In genomic region chr1:36463404-36463772, GRCh38 we compare ENCODE assay signal across 8 cellular contexts. TPM values are rescaled to one million over a fixed set of nuclear protein-coding genes. Genes with fewer than 3 reads are reported as not detected.
A peak's percentile ranks its signal among the peaks of the same experiment; 100 is the strongest.
DNase-seq lines count a peak whose midpoint lies in the region; ATAC-seq and TF ChIP-seq lines count a peak whose summit lies in the region.

No MANE protein-coding gene starts in this region.

- H3K9ac ChIP-seq in iPS-18a (ENCODE audit: low read length), result peak overlapping the region; percentile 96

- no peaks in the 10 kb centered on the region for H3K27me3 Mint-ChIP-seq in activated CD8-positive, alpha-beta T cell treated with anti-CD3 and anti-CD28 coated beads for 36 hours

- no peak for TF ChIP-seq CTCF in activated CD8-positive, alpha-beta T cell treated with anti-CD3 and anti-CD28 coated beads for 36 hours (IDR thresholded peaks at IDR 0.05)

- H3K27me3 ChIP-seq in iPS-18a (ENCODE audit: control insufficient read depth, insufficient read depth, low read length), result peaks cover 22% of the 10 kb centered on the region

- CTCF ChIA-PET in activated CD8-positive, alpha-beta T cell treated with anti-CD3 and anti-CD28 coated beads for 36 hours (lab: Charles Lee), result no interaction called here

- no peaks in the 10 kb centered on the region for H3K9me3 Mint-ChIP-seq in activated CD8-positive, alpha-beta T cell treated with anti-CD3 and anti-CD28 coated beads for 36 hours
- no peaks in the 10 kb centered on the region for H3K9me3 Mint-ChIP-seq in stimulated activated effector memory CD8-positive, alpha-beta T cell treated with anti-CD3 and anti-CD28 coated beads, Interleukin-12 subunit alpha, Interleukin-12 subunit beta, amount 100 ng/mL, for 72 hours

- intact Hi-C loops in activated CD8-positive, alpha-beta T cell treated with anti-CD3 and anti-CD28 coated beads for 36 hours (cut with micrococcal nuclease), result no loop called here
- intact Hi-C loops in posterior cingulate gyrus (cut with DNase I), result no loop called here

- POLR2A ChIA-PET in activated CD8-positive, alpha-beta T cell treated with anti-CD3 and anti-CD28 coated beads for 36 hours (lab: Charles Lee), result interaction anchor here (1.0 to 1.6 kb wide), 8 partner anchors 8 to 1015 kb away, joined by 3 to 14 read pairs (median 4); partner anchors contain the start of genes MAP7D1 and OSCP1

- peak overlapping the region; percentile 82 for H3K27ac ChIP-seq in iPS-18a (ENCODE audit: low read length)

- peak; percentile 52 for DNase-seq in DMS53 (lab: John Stamatoyannopoulos, UW)
- DNase-seq in DMS53 treated with DMSO at 0.1 percent for 48 hours (lab: John Stamatoyannopoulos, UW; ENCODE audit: unreplicated experiment), result no peak
- DNase-seq in activated CD8-positive, alpha-beta T cell treated with anti-CD3 and anti-CD28 coated beads for 36 hours, result no peak
- no peak for DNase-seq in stimulated activated effector memory CD8-positive, alpha-beta T cell treated with anti-CD3 and anti-CD28 coated beads, Interleukin-12 subunit alpha, Interleukin-12 subunit beta, amount 100 ng/mL, for 72 hours (ENCODE audit: low spot score in 2 of 2)
- no peak for DNase-seq in posterior cingulate gyrus

- H3K4me3 ChIP-seq in iPS-18a (ENCODE audit: low read length), result peak overlapping the region; percentile 75

- H3K36me3 Mint-ChIP-seq in activated CD8-positive, alpha-beta T cell treated with anti-CD3 and anti-CD28 coated beads for 36 hours (ENCODE audit: low read depth), result peaks cover 31% of the 10 kb centered on the region
- peaks cover 42% of the 10 kb centered on the region for H3K36me3 Mint-ChIP-seq in stimulated activated effector memory CD8-positive, alpha-beta T cell treated with anti-CD3 and anti-CD28 coated beads, Interleukin-12 subunit alpha, Interleukin-12 subunit beta, amount 100 ng/mL, for 72 hours

- peak overlapping the region; percentile 97 for H3K27ac Mint-ChIP-seq in activated CD8-positive, alpha-beta T cell treated with anti-CD3 and anti-CD28 coated beads for 36 hours
- peak overlapping the region; percentile 99 for H3K27ac Mint-ChIP-seq in stimulated activated effector memory CD8-positive, alpha-beta T cell treated with anti-CD3 and anti-CD28 coated beads, Interleukin-12 subunit alpha, Interleukin-12 subunit beta, amount 100 ng/mL, for 72 hours

- H3K4me1 ChIP-seq in iPS-18a (ENCODE audit: control insufficient read depth, low read depth, low read length), result peaks cover 12% of the 10 kb centered on the region

- peaks cover 31% of the 10 kb centered on the region for H3K36me3 ChIP-seq in iPS-18a (ENCODE audit: control insufficient read depth, low read depth, low read length)

- H3K9me3 ChIP-seq in iPS-18a (ENCODE audit: control insufficient read depth, low read depth, low read length), result no peaks in the 10 kb centered on the region

- ATAC-seq in activated CD8-positive, alpha-beta T cell treated with anti-CD3 and anti-CD28 coated beads for 36 hours, result no peak
- ATAC-seq in stimulated activated effector memory CD8-positive, alpha-beta T cell treated with anti-CD3 and anti-CD28 coated beads, Interleukin-12 subunit alpha, Interleukin-12 subunit beta, amount 100 ng/mL, for 72 hours, result no peak
- ATAC-seq in GM21723 (IDR thresholded peaks at IDR 0.05; ENCODE audit: unreplicated experiment) (no peak), HG02884 (IDR thresholded peaks at IDR 0.05; ENCODE audit: unreplicated experiment) (no peak)

- peak overlapping the region; percentile 99 for H3K4me3 Mint-ChIP-seq in activated CD8-positive, alpha-beta T cell treated with anti-CD3 and anti-CD28 coated beads for 36 hours
- peak overlapping the region; percentile 100 for H3K4me3 Mint-ChIP-seq in stimulated activated effector memory CD8-positive, alpha-beta T cell treated with anti-CD3 and anti-CD28 coated beads, Interleukin-12 subunit alpha, Interleukin-12 subunit beta, amount 100 ng/mL, for 72 hours

- peaks cover 30% of the 10 kb centered on the region for H3K4me1 Mint-ChIP-seq in activated CD8-positive, alpha-beta T cell treated with anti-CD3 and anti-CD28 coated beads for 36 hours (ENCODE audit: low read depth)
- peaks cover 52% of the 10 kb centered on the region for H3K4me1 Mint-ChIP-seq in stimulated activated effector memory CD8-positive, alpha-beta T cell treated with anti-CD3 and anti-CD28 coated beads, Interleukin-12 subunit alpha, Interleukin-12 subunit beta, amount 100 ng/mL, for 72 hours

RNA-seq across cellular contexts. Expression of gene MRPS15, which starts 0.8 kb away (rescaled TPM):
- total RNA-seq in activated CD8-positive, alpha-beta T cell treated with anti-CD3 and anti-CD28 coated beads for 36 hours, result 100 to 1,000 TPM; 120 to 129 TPM

RNA-seq across cellular contexts. Expression of gene OSCP1, which starts 13.1 kb away (rescaled TPM):
- total RNA-seq in activated CD8-positive, alpha-beta T cell treated with anti-CD3 and anti-CD28 coated beads for 36 hours, result 1 to 10 TPM; 1.2 to 1.5 TPM

RNA-seq across cellular contexts. Expression of gene CSF3R, which starts 19.3 kb away (rescaled TPM):
- not detected for total RNA-seq in activated CD8-positive, alpha-beta T cell treated with anti-CD3 and anti-CD28 coated beads for 36 hours
